In the genomic region with DNA sequence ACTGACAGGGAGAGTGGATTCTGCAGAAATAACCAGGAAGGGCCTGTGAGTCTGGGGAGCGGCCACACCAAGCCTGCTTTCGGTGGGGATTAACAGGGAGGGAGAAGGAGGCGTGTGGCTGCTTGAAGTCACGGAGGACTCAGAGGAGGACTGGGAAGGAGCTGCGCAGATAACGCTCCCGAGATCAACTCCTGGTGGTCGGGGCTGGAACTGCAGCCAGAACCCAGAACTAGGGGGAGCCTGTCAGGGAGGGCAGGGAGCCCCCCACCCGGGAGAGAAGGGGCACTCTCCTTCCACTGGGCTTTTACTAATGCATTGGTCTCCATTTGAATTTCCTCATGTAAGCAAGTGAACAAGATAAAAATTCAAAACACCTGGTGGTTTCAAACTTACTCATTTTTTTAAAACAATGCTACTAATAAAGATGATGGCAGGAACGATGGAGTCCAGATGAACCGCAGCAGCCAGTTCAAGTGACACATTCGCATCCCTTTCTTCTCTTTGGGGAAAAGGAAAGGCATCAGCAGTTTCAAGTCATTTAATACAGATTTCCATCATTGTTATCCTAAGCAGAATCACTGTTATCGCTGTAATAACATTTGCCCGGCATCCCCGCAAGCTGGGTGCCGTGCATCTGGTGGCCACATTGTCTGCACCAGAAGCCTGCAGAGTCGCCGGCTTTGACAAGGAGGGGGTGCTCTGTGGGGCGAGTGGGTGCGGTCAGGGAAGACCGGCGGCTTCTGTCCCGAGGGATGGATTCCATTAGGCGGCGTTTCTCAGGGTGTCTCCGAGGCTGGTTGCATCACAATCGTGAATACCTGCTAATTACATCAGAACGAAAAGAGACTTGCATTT, we compare ENCODE assay signal across 8 cellular contexts.
DNase-seq lines count a peak whose midpoint lies in the region; ATAC-seq and TF ChIP-seq lines count a peak whose summit lies in the region.

No MANE protein-coding gene starts in this region.

- H3K4me2 ChIP-seq in OCI-LY7 (ENCODE audit: low read length) = no peak overlapping the region

- peaks cover 43% of the 10 kb centered on the region for H3K27me3 Mint-ChIP-seq in activated naive CD4-positive, alpha-beta T cell treated with anti-CD3 and anti-CD28 coated beads, Interleukin-2, amount 10 ng/mL, durations not matched to agents 7 days and 5 days

- H3K4me1 ChIP-seq in OCI-LY7 (ENCODE audit: insufficient read depth, low read length, poor library complexity, severe bottlenecking) (no peaks in the 10 kb centered on the region), gastrocnemius medialis (no peaks in the 10 kb centered on the region)

- POLR2A ChIA-PET in OCI-LY7 (lab: Charles Lee) = no interaction called here

- H3K79me2 ChIP-seq in OCI-LY7 (ENCODE audit: insufficient read depth, low read depth, low read length) = no peaks in the 10 kb centered on the region

- no peaks in the 10 kb centered on the region for H3K9me3 Mint-ChIP-seq in activated naive CD4-positive, alpha-beta T cell treated with anti-CD3 and anti-CD28 coated beads, Interleukin-2, amount 10 ng/mL, durations not matched to agents 7 days and 5 days

- no peaks in the 10 kb centered on the region for H3K36me3 Mint-ChIP-seq in activated naive CD4-positive, alpha-beta T cell treated with anti-CD3 and anti-CD28 coated beads, Interleukin-2, amount 10 ng/mL, durations not matched to agents 7 days and 5 days

- no peak overlapping the region for H3K27ac Mint-ChIP-seq in activated naive CD4-positive, alpha-beta T cell treated with anti-CD3 and anti-CD28 coated beads, Interleukin-2, amount 10 ng/mL, durations not matched to agents 7 days and 5 days

- ATAC-seq in left cardiac atrium = peak; percentile 84 to 85
- ATAC-seq in gastrocnemius medialis = peak; percentile 53 to 62
- no peak for ATAC-seq in GM21576 (IDR thresholded peaks at IDR 0.05; ENCODE audit: unreplicated experiment)
- no peak for ATAC-seq in HG02884 (IDR thresholded peaks at IDR 0.05; ENCODE audit: unreplicated experiment)
- no peak for ATAC-seq in HG03469 (IDR thresholded peaks at IDR 0.05; ENCODE audit: unreplicated experiment)

- no peak overlapping the region for H2AFZ ChIP-seq in OCI-LY7 (ENCODE audit: low read length)

- BruUV-seq in OCI-LY7 (replicated peaks; lab: Mats Ljungman, UMichigan) = no TSS peak

- no peaks in the 10 kb centered on the region for H4K20me1 ChIP-seq in OCI-LY7 (ENCODE audit: insufficient read depth, low read length)

- DNase-seq in GM13976 (ENCODE audit: low spot score) (peak; percentile 76), OCI-LY7 (ENCODE audit: low spot score) (peak; percentile 19), left cardiac atrium (peak; percentile 69), gastrocnemius medialis (no peak)
- peak; percentile 60 for DNase-seq in activated naive CD4-positive, alpha-beta T cell treated with anti-CD3 and anti-CD28 coated beads, Interleukin-2, amount 10 ng/mL, durations not matched to agents 7 days and 5 days

- CTCF ChIA-PET in OCI-LY7 (lab: Charles Lee; ENCODE audit: unreplicated experiment) = no interaction called here
- CTCF ChIA-PET in activated naive CD4-positive, alpha-beta T cell treated with anti-CD3 and anti-CD28 coated beads, Interleukin-2, amount 10 ng/mL, durations not matched to agents 7 days and 5 days (lab: Charles Lee) = interaction anchor here (1.3 to 1.7 kb wide), 2 partner anchors 13 to 21 kb away, joined by 3 to 4 read pairs; no protein-coding TSS in a partner anchor

- no peak overlapping the region for H3K4me3 Mint-ChIP-seq in activated naive CD4-positive, alpha-beta T cell treated with anti-CD3 and anti-CD28 coated beads, Interleukin-2, amount 10 ng/mL, durations not matched to agents 7 days and 5 days

- no peak for TF ChIP-seq POLR2A in gastrocnemius medialis (IDR thresholded peaks at IDR 0.05)

- H3K36me3 ChIP-seq in OCI-LY7 (ENCODE audit: insufficient read depth, low read length) = no peaks in the 10 kb centered on the region
- H3K36me3 ChIP-seq in gastrocnemius medialis = no peaks in the 10 kb centered on the region

- intact Hi-C loops in OCI-LY7 (cut with micrococcal nuclease; ENCODE audit: unreplicated experiment) = loop anchor here (5.0 kb wide), 1 partner anchor 199 kb away; no protein-coding TSS in a partner anchor
- intact Hi-C loops in left cardiac atrium (cut with DNase I) = no loop called here
- intact Hi-C loops in gastrocnemius medialis (cut with DNase I; ENCODE audit: low total_unique reads) = loop anchor here (2.0 to 5.0 kb wide), 2 partner anchors 187 to 301 kb away; no protein-coding TSS in a partner anchor

- H3K4me3 ChIP-seq in OCI-LY7 (ENCODE audit: low read depth, low read length, poor library complexity, severe bottlenecking) = no peak overlapping the region
- H3K4me3 ChIP-seq in gastrocnemius medialis = no peak overlapping the region

- no peaks in the 10 kb centered on the region for H3K9me2 ChIP-seq in OCI-LY7 (ENCODE audit: insufficient read depth, low read length)

- peaks cover 19 to 58% (median 38%) of the 10 kb centered on the region in 3 donors for H3K27me3 ChIP-seq in gastrocnemius medialis

- H3K4me1 Mint-ChIP-seq in activated naive CD4-positive, alpha-beta T cell treated with anti-CD3 and anti-CD28 coated beads, Interleukin-2, amount 10 ng/mL, durations not matched to agents 7 days and 5 days = no peaks in the 10 kb centered on the region

- in situ Hi-C loops in GM13976 (cut with MboI; ENCODE audit: low sequenced_read_pairs, unreplicated experiment) (no loop called here), gastrocnemius medialis (cut with MboI; ENCODE audit: low sequenced_read_pairs in 4 of 4) (loop anchor here in 2 of 4 donors (10.0 to 25.0 kb wide), 2 partner anchors 174 to 303 kb away; partner anchors contain the start of gene FOXL1 (in 2 of the 2))

- no peaks in the 10 kb centered on the region for H3K9me3 ChIP-seq in OCI-LY7 (ENCODE audit: low read length)
- no peaks in the 10 kb centered on the region for H3K9me3 ChIP-seq in gastrocnemius medialis

- H3K27ac ChIP-seq in OCI-LY7 (ENCODE audit: low read depth, low read length, poor library complexity, severe bottlenecking) (no peak overlapping the region), gastrocnemius medialis (no peak overlapping the region)

- TF ChIP-seq CTCF in GM13976 (IDR thresholded peaks at IDR 0.05; ENCODE audit: borderline replicate concordance, control extremely low read depth, extremely low read depth, insufficient read depth, missing control alignments) = peak; percentile 61
- TF ChIP-seq CTCF in OCI-LY7 (conservative IDR thresholded peaks at IDR 0.05; ENCODE audit: low read length) = peak; percentile 78
- peak; percentile 44 to 76 (median 72) for TF ChIP-seq CTCF in gastrocnemius medialis (IDR thresholded peaks at IDR 0.05 in 4 of 5, conservative IDR thresholded peaks at IDR 0.05 in 1 of 5)

Comparison
In these comparisons a context has a peak if more than half of its experiments do, and no peak if none do; other contexts are left out.
1. DNase-seq: peak in GM13976 (single experiment), OCI-LY7 (single experiment), activated naive CD4-positive, alpha-beta T cell treated with anti-CD3 and anti-CD28 coated beads, Interleukin-2, amount 10 ng/mL, durations not matched to agents 7 days and 5 days (single experiment) and left cardiac atrium (single experiment); none in gastrocnemius medialis (0 of 2).
2. ATAC-seq: peak in left cardiac atrium (2 of 2) and gastrocnemius medialis (2 of 2); none in GM21576 (single experiment), HG02884 (single experiment) and HG03469 (single experiment).
3. intact Hi-C loops: an anchor here in OCI-LY7 (5.0 kb wide) and gastrocnemius medialis (2.0 to 5.0 kb wide); none called in left cardiac atrium.
4. Peak in every context shown above with its lines, with median percentiles within 50 percentile points of each other: CTCF ChIP-seq.